ENCODE assay signal across 19 cellular contexts in genomic region chr1:180253585-180254495, GRCh38. TPM values are rescaled to one million over a fixed set of nuclear protein-coding genes. Genes with fewer than 3 reads are reported as not detected.
"Had no signal": no experiment of that assay in that cellular context is flagged by ENCODE, and none has a peak within 500 bp of the region (broad histone marks: within the 10 kb centered on the region; RNA-seq: fewer than 3 reads in every experiment).

No MANE protein-coding gene starts in this region.

- H3K9me3 Mint-ChIP-seq: activated CD4-positive, alpha-beta T cell treated with anti-CD3 and anti-CD28 coated beads, Interleukin-2, amount 10 ng/mL, durations not matched to agents 7 days and 5 days; activated T-cell treated with anti-CD3 and anti-CD28 coated beads, Interleukin-2, amount 50 U/mL, for 4 hours; neural progenitor cell had no signal

- H3K27ac ChIP-seq: esophagus squamous epithelium, heart right ventricle, left ventricle myocardium inferior, neural progenitor cell, tibial artery had no signal

- H3K4me1 Mint-ChIP-seq: activated CD4-positive, alpha-beta T cell treated with anti-CD3 and anti-CD28 coated beads, Interleukin-2, amount 10 ng/mL, durations not matched to agents 7 days and 5 days had no signal

- H3K4me2 ChIP-seq: neural progenitor cell had no signal

- H3K4me1 ChIP-seq: esophagus squamous epithelium, heart right ventricle, left ventricle myocardium inferior, tibial artery had no signal

- H3K36me3 ChIP-seq: esophagus squamous epithelium, heart right ventricle, left ventricle myocardium inferior, neural progenitor cell, tibial artery had no signal

- H3K36me3 Mint-ChIP-seq: activated naive CD8-positive, alpha-beta T cell; neural progenitor cell had no signal

- H3K4me3 ChIP-seq: esophagus squamous epithelium, heart right ventricle, left ventricle myocardium inferior, neural progenitor cell, tibial artery had no signal

- H3K4me3 Mint-ChIP-seq: activated CD4-positive, alpha-beta T cell treated with anti-CD3 and anti-CD28 coated beads, Interleukin-2, amount 10 ng/mL, durations not matched to agents 7 days and 5 days; activated CD8-positive, alpha-beta T cell treated with anti-CD3 and anti-CD28 coated beads, Interleukin-2, amount 10 ng/mL, durations not matched to agents 7 days and 5 days; activated naive CD8-positive, alpha-beta T cell; activated T-cell treated with anti-CD3 and anti-CD28 coated beads, Interleukin-2, amount 50 U/mL, for 4 hours; neural progenitor cell had no signal

- H3K27ac Mint-ChIP-seq: activated CD4-positive, alpha-beta T cell treated with anti-CD3 and anti-CD28 coated beads, Interleukin-2, amount 10 ng/mL, durations not matched to agents 7 days and 5 days; activated CD8-positive, alpha-beta T cell treated with anti-CD3 and anti-CD28 coated beads, Interleukin-2, amount 10 ng/mL, durations not matched to agents 7 days and 5 days; activated naive CD8-positive, alpha-beta T cell had no signal

- ATAC-seq: activated CD4-positive, CD25-positive, alpha-beta regulatory T cell treated with anti-CD3 and anti-CD28 coated beads, Interleukin-2, amount 50 U/mL, for 24 hours; activated CD8-positive, alpha-beta T cell treated with anti-CD3 and anti-CD28 coated beads, Interleukin-2, amount 10 ng/mL, durations not matched to agents 7 days and 5 days; activated T-cell treated with anti-CD3 and anti-CD28 coated beads, Interleukin-2, amount 50 U/mL, for 4 hours; heart right ventricle had no signal

- H3K9me3 ChIP-seq: esophagus squamous epithelium, heart right ventricle, left ventricle myocardium inferior, tibial artery had no signal

- H3K27me3 ChIP-seq: neural progenitor cell had no signal

- DNase-seq: activated CD4-positive, alpha-beta T cell treated with anti-CD3 and anti-CD28 coated beads, Interleukin-2, amount 10 ng/mL, durations not matched to agents 7 days and 5 days; activated CD8-positive, alpha-beta memory T cell treated with anti-CD3 and anti-CD28 coated beads, Interleukin-2, amount 50 U/mL, for 4 hours; activated CD8-positive, alpha-beta T cell treated with anti-CD3 and anti-CD28 coated beads, Interleukin-2, amount 10 ng/mL, durations not matched to agents 7 days and 5 days; activated T-cell treated with anti-CD3 and anti-CD28 coated beads, Interleukin-2, amount 50 U/mL, for 4 hours; effector memory CD4-positive, alpha-beta T cell; esophagus squamous epithelium; heart right ventricle; left ventricle myocardium inferior; stimulated activated CD4-positive, alpha-beta T cell treated with anti-CD3 and anti-CD28 coated beads, Interleukin-12 subunit alpha, Interleukin-12 subunit beta, amount 100 ng/mL, for 4 hours; stimulated activated CD4-positive, alpha-beta T cell treated with anti-CD3 and anti-CD28 coated beads, Interleukin-1b, Interleukin-23, amount 100 ng/mL, for 48 hours; stimulated activated naive CD4-positive, alpha-beta T cell treated with Interleukin-2 at 50 U/mL for 16 hours; substantia nigra; T-helper 1 cell; T1000 had no signal

RNA-seq across cellular contexts. Expression of gene LHX4, which starts 23.8 kb away (rescaled TPM):
- total RNA-seq: activated CD4-positive, alpha-beta T cell treated with anti-CD3 and anti-CD28 coated beads, Interleukin-2, amount 10 ng/mL, durations not matched to agents 7 days and 5 days; activated CD8-positive, alpha-beta T cell treated with anti-CD3 and anti-CD28 coated beads, Interleukin-2, amount 10 ng/mL, durations not matched to agents 7 days and 5 days; heart right ventricle; kidney epithelial cell; left ventricle myocardium inferior had no signal
